9 cellular contexts compared by ENCODE assay signal in genomic region chr12:45192041-45192695, GRCh38. TPM values are rescaled to one million over a fixed set of nuclear protein-coding genes. Genes with fewer than 3 reads are reported as not detected.
DNase-seq lines count a peak whose midpoint lies in the region; ATAC-seq and TF ChIP-seq lines count a peak whose summit lies in the region.
"Had no signal": no experiment of that assay in that cellular context is flagged by ENCODE, and none has a peak within 500 bp of the region (broad histone marks: within the 10 kb centered on the region; RNA-seq: fewer than 3 reads in every experiment).

No MANE protein-coding gene starts in this region.

- no peak overlapping the region for H2BK120ac ChIP-seq in mesendoderm (ENCODE audit: low read depth, low read length)

- H3K36me3 ChIP-seq in adipocyte (ENCODE audit: control insufficient read depth, insufficient read depth, low read length, severe bottlenecking) (no peaks in the 10 kb centered on the region), mesendoderm (ENCODE audit: control insufficient read depth, insufficient read depth, low read length) (no peaks in the 10 kb centered on the region), uterus (no peaks in the 10 kb centered on the region)

- H4K8ac ChIP-seq in mesendoderm (ENCODE audit: low read depth, low read length), result no peak overlapping the region

- H2AK5ac ChIP-seq in mesendoderm (ENCODE audit: low read length), result no peak overlapping the region

- H3K27ac Mint-ChIP-seq in Calu3 (ENCODE audit: unreplicated experiment), result peak overlapping the region; percentile 70
- H3K27ac Mint-ChIP-seq: T-helper 1 cell treated with Interleukin-12 subunit alpha and Interleukin-12 subunit beta and Interleukin-4 antibody, amounts not matched to agents 30 μg/mL and 1 μg/mL, for 36 hours had no signal

- BruUV-seq in Calu3 (replicated peaks; lab: Mats Ljungman, UMichigan), result no TSS peak

- no peak overlapping the region for H2BK5ac ChIP-seq in mesendoderm (ENCODE audit: low read length)

- no peak for TF ChIP-seq POLR2A in uterus (IDR thresholded peaks at IDR 0.05)

- WGBS in mesendoderm (ENCODE audit: extremely low coverage, insufficient coverage, low lambda C conversion rate), result no CpG with 5 or more reads among the region's 4 CpGs

- no peaks in the 10 kb centered on the region for H3K79me2 ChIP-seq in mesendoderm (ENCODE audit: control insufficient read depth, insufficient read depth, low read length)

- peaks cover 6% of the 10 kb centered on the region for H3K36me3 Mint-ChIP-seq in Calu3 (ENCODE audit: insufficient read depth, unreplicated experiment)

- H3K9ac ChIP-seq in adipocyte (ENCODE audit: low read length), result no peak overlapping the region
- no peak overlapping the region for H3K9ac ChIP-seq in mesendoderm (ENCODE audit: low read length)

- no peaks in the 10 kb centered on the region for H3K27me3 Mint-ChIP-seq in Calu3 (ENCODE audit: unreplicated experiment)

- H3K4ac ChIP-seq in mesendoderm (ENCODE audit: low read depth, low read length), result no peak overlapping the region

- no peak overlapping the region for H3K4me3 ChIP-seq in LNCaP clone FGC (ENCODE audit: low read depth, low read length)
- no peak overlapping the region for H3K4me3 ChIP-seq in adipocyte (ENCODE audit: low read length)
- H3K4me3 ChIP-seq in mesendoderm (ENCODE audit: low read length), result no peak overlapping the region
- H3K4me3 ChIP-seq in uterus, result no peak overlapping the region

- H3K27ac ChIP-seq in mesendoderm (ENCODE audit: low read depth, low read length) (no peak overlapping the region), uterus (no peak overlapping the region)

- peaks cover 18% of the 10 kb centered on the region for H3K4me1 ChIP-seq in adipocyte (ENCODE audit: control insufficient read depth, insufficient read depth, low read length)
- H3K4me1 ChIP-seq in mesendoderm (ENCODE audit: control insufficient read depth, low read depth, low read length), result peaks cover 2% of the 10 kb centered on the region
- H3K4me1 ChIP-seq in uterus, result no peaks in the 10 kb centered on the region

- H3K79me1 ChIP-seq in mesendoderm (ENCODE audit: low read length), result no peaks in the 10 kb centered on the region

- CTCF ChIA-PET in Calu3 (lab: Charles Lee), result interaction anchor here (0.6 to 0.8 kb wide), 2 partner anchors 23 to 160 kb away, joined by 4 to 7 read pairs; partner anchors contain the start of gene ANO6

- intact Hi-C loops in Calu3 (cut with micrococcal nuclease; ENCODE audit: unreplicated experiment) (no loop called here), uterus (cut with DNase I; ENCODE audit: low total_unique reads) (no loop called here), left ventricle myocardium superior (cut with micrococcal nuclease) (no loop called here)

- no peak overlapping the region for H3K23ac ChIP-seq in mesendoderm (ENCODE audit: low read length)

- no peaks in the 10 kb centered on the region for H3K9me3 Mint-ChIP-seq in Calu3 (ENCODE audit: low read depth, unreplicated experiment)
- H3K9me3 Mint-ChIP-seq: T-helper 1 cell treated with Interleukin-12 subunit alpha and Interleukin-12 subunit beta and Interleukin-4 antibody, amounts not matched to agents 30 μg/mL and 1 μg/mL, for 36 hours had no signal

- H3K4me3 Mint-ChIP-seq in Calu3 (ENCODE audit: low read depth, unreplicated experiment), result peak overlapping the region; percentile 48
- H3K4me3 Mint-ChIP-seq: T-helper 1 cell treated with Interleukin-12 subunit alpha and Interleukin-12 subunit beta and Interleukin-4 antibody, amounts not matched to agents 30 μg/mL and 1 μg/mL, for 36 hours had no signal

- DNase-seq in Calu3 (peak; percentile 19), LNCaP clone FGC (ENCODE audit: low read depth) (peak; percentile 10), adipocyte (ENCODE audit: low read depth) (peak; percentile 61), mesendoderm (peak; percentile 98), uterus (no peak), left ventricle myocardium superior (no peak)

- H3K9me3 ChIP-seq in adipocyte (ENCODE audit: control insufficient read depth, low read length) (no peaks in the 10 kb centered on the region), uterus (no peaks in the 10 kb centered on the region)

- H2BK15ac ChIP-seq in mesendoderm (replicated peaks; ENCODE audit: low read depth), result no peak overlapping the region

- ATAC-seq in HG02840 (IDR thresholded peaks at IDR 0.05; ENCODE audit: low FRiP score, unreplicated experiment), result no peak
- ATAC-seq in HG02852 (IDR thresholded peaks at IDR 0.05; ENCODE audit: unreplicated experiment), result no peak
- ATAC-seq in left ventricle myocardium superior, result no peak

- no peak overlapping the region for H3K56ac ChIP-seq in mesendoderm (ENCODE audit: low read length)

- peaks cover 8% of the 10 kb centered on the region for H3K4me1 Mint-ChIP-seq in Calu3 (ENCODE audit: low read depth, unreplicated experiment)

- H3K27me3 ChIP-seq in adipocyte (replicated peaks; ENCODE audit: control insufficient read depth, insufficient read depth, low read length) (no peaks in the 10 kb centered on the region), mesendoderm (ENCODE audit: insufficient read depth, low read length, poor library complexity) (no peaks in the 10 kb centered on the region), uterus (no peaks in the 10 kb centered on the region)

- H3K18ac ChIP-seq in mesendoderm (ENCODE audit: low read length), result no peak overlapping the region

- H3K4me2 ChIP-seq in mesendoderm (ENCODE audit: low read length), result no peak overlapping the region

- TF ChIP-seq CTCF in Calu3 (IDR thresholded peaks at IDR 0.05; ENCODE audit: unreplicated experiment) (no peak), LNCaP clone FGC (IDR thresholded peaks at IDR 0.05; ENCODE audit: control insufficient read depth, extremely low read depth, insufficient read depth) (no peak), uterus (IDR thresholded peaks at IDR 0.05) (no peak)

- H4K5ac ChIP-seq in mesendoderm (ENCODE audit: low read length), result no peak overlapping the region

RNA-seq across cellular contexts. Expression of gene ANO6, which starts 23.7 kb away (rescaled TPM):
- total RNA-seq in Calu3 (2022) (28.8 and 34.2 TPM in 2 replicates), uterus (100 to 1,000 TPM in 1 of 4 donors, 10 to 100 TPM in 3; 53.8 to 125 (median 75.9) TPM), left ventricle myocardium superior (44.9 TPM)
- 26.7 TPM for polyA plus RNA-seq in mesendoderm (2013, experiment 1 of 2)
- 26.7 TPM for polyA plus RNA-seq in mesendoderm (2013, experiment 2 of 2)

Comparison
In these comparisons a context has a peak if more than half of its experiments do, and no peak if none do; other contexts are left out.
1. DNase-seq: peak in Calu3 (single experiment), LNCaP clone FGC (single experiment), adipocyte (single experiment) and mesendoderm (single experiment); none in uterus (0 of 2) and left ventricle myocardium superior (single experiment).